Comparison of ENCODE assay signal across 1 cellular context in the genomic region with DNA sequence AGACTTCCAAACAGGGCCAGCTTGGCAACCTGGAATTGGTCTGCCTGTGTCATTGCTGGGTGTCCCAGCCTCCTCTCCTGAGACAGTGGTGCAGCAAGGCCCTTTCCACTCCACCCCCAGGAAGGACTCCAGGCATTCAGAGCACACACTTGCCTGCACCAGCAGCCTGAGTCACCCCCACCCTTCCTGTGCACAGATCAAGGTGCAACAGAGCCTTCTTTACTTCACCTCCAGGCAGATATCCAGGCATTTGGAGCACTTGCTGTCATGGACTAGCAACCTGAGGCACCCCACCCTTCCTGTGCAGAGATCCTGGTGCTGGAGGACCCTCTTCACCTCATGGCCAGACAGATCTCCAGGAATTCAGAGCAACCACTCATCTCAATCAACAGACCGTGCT.
TF ChIP-seq lines count a peak whose summit lies in the region.

No MANE protein-coding gene starts in this region.

TF ChIP-seq in HepG2, 621 proteins besides CTCF, POLR2A, EP300 and RAD21 (continued from another document and continues in another):
- TF ChIP-seq BATF2 (CRISPR knock-in tag; IDR thresholded peaks at IDR 0.05) (no peak), HNF4A (CRISPR knock-in tag; IDR thresholded peaks at IDR 0.05) (peak; percentile 73), RBM39 (IDR thresholded peaks at IDR 0.05; ENCODE audit: low read depth, low read length, poor library complexity, severe bottlenecking) (no peak), ZNF644 (CRISPR knock-in tag; IDR thresholded peaks at IDR 0.05; ENCODE audit: low read depth) (0 out of 2 replicates have a peak, but pooled peaks have one; percentile 39), ZNF660 (CRISPR knock-in tag; IDR thresholded peaks at IDR 0.05; ENCODE audit: borderline replicate concordance, low read depth) (no peak), NCOA2 (CRISPR knock-in tag; IDR thresholded peaks at IDR 0.05) (0 out of 2 replicates have a peak, but pooled peaks have one; percentile 17), MED1 (CRISPR knock-in tag; IDR thresholded peaks at IDR 0.05) (0 out of 2 replicates have a peak, but pooled peaks have one; percentile 23), ZFP36 (IDR thresholded peaks at IDR 0.05; ENCODE audit: borderline replicate concordance, low read depth, low read length, partially characterized antibody) (peak; percentile 34), HOMEZ (CRISPR knock-in tag; IDR thresholded peaks at IDR 0.05; ENCODE audit: low read depth) (0 out of 2 replicates have a peak, but pooled peaks have one; percentile 16), ADNP (CRISPR knock-in tag; IDR thresholded peaks at IDR 0.05) (0 out of 2 replicates have a peak, but pooled peaks have one; percentile 31), ZFP91 (CRISPR knock-in tag; IDR thresholded peaks at IDR 0.05; ENCODE audit: borderline replicate concordance) (peak; percentile 33; the same call in 1 of the 2 replicates), CBX5 (CRISPR knock-in tag; IDR thresholded peaks at IDR 0.05; ENCODE audit: borderline replicate concordance) (no peak; the same call in 1 of the 2 replicates), CEBPG (CRISPR knock-in tag; IDR thresholded peaks at IDR 0.05) (0 out of 2 replicates have a peak, but pooled peaks have one; percentile 28), SATB2 (CRISPR knock-in tag; IDR thresholded peaks at IDR 0.05) (no peak), ZNF614 (CRISPR knock-in tag; IDR thresholded peaks at IDR 0.05; ENCODE audit: borderline replicate concordance) (peak; percentile 48; the same call in 1 of the 2 replicates), ZNF205 (CRISPR knock-in tag; IDR thresholded peaks at IDR 0.05) (0 out of 2 replicates have a peak, but pooled peaks have one; percentile 14), KDM6A (CRISPR knock-in tag; IDR thresholded peaks at IDR 0.05; ENCODE audit: low read depth) (no peak), ARID5B (CRISPR knock-in tag; IDR thresholded peaks at IDR 0.05) (peak; percentile 38), ZNF207 (IDR thresholded peaks at IDR 0.05; ENCODE audit: borderline replicate concordance) (no peak), FOSL2 (CRISPR knock-in tag; IDR thresholded peaks at IDR 0.05) (peak; percentile 63), ZNF709 (CRISPR knock-in tag; IDR thresholded peaks at IDR 0.05) (no peak), ZNF281 (CRISPR knock-in tag; IDR thresholded peaks at IDR 0.05; ENCODE audit: borderline replicate concordance) (peak; percentile 47; the same call in 1 of the 2 replicates), RFX3 (CRISPR knock-in tag; IDR thresholded peaks at IDR 0.05) (no peak), POGZ (CRISPR knock-in tag; IDR thresholded peaks at IDR 0.05) (peak; percentile 22; the same call in 1 of the 2 replicates), ZFP90 (CRISPR knock-in tag; IDR thresholded peaks at IDR 0.05; ENCODE audit: borderline replicate concordance) (no peak), BORCS8-MEF2B (CRISPR knock-in tag; IDR thresholded peaks at IDR 0.05) (no peak), ATF7-NPFF (CRISPR knock-in tag; IDR thresholded peaks at IDR 0.05; ENCODE audit: low read depth) (0 out of 2 replicates have a peak, but pooled peaks have one; percentile 36), HIVEP1 (CRISPR knock-in tag; IDR thresholded peaks at IDR 0.05) (no peak), ZNF747 (CRISPR knock-in tag; IDR thresholded peaks at IDR 0.05; ENCODE audit: borderline replicate concordance) (no peak), ZSCAN12 (CRISPR knock-in tag; IDR thresholded peaks at IDR 0.05) (no peak), ZNF292 (CRISPR knock-in tag; IDR thresholded peaks at IDR 0.05; ENCODE audit: borderline replicate concordance, low read depth) (peak; percentile 49; the same call in 1 of the 2 replicates), NR2C2 (CRISPR knock-in tag; IDR thresholded peaks at IDR 0.05; ENCODE audit: borderline replicate concordance) (no peak)
- TF ChIP-seq, protein P1, sequence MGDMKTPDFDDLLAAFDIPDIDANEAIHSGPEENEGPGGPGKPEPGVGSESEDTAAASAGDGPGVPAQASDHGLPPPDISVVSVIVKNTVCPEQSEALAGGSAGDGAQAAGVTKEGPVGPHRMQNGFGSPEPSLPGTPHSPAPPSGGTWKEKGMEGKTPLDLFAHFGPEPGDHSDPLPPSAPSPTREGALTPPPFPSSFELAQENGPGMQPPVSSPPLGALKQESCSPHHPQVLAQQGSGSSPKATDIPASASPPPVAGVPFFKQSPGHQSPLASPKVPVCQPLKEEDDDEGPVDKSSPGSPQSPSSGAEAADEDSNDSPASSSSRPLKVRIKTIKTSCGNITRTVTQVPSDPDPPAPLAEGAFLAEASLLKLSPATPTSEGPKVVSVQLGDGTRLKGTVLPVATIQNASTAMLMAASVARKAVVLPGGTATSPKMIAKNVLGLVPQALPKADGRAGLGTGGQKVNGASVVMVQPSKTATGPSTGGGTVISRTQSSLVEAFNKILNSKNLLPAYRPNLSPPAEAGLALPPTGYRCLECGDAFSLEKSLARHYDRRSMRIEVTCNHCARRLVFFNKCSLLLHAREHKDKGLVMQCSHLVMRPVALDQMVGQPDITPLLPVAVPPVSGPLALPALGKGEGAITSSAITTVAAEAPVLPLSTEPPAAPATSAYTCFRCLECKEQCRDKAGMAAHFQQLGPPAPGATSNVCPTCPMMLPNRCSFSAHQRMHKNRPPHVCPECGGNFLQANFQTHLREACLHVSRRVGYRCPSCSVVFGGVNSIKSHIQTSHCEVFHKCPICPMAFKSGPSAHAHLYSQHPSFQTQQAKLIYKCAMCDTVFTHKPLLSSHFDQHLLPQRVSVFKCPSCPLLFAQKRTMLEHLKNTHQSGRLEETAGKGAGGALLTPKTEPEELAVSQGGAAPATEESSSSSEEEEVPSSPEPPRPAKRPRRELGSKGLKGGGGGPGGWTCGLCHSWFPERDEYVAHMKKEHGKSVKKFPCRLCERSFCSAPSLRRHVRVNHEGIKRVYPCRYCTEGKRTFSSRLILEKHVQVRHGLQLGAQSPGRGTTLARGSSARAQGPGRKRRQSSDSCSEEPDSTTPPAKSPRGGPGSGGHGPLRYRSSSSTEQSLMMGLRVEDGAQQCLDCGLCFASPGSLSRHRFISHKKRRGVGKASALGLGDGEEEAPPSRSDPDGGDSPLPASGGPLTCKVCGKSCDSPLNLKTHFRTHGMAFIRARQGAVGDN (CRISPR knock-in tag; IDR thresholded peaks at IDR 0.05) = peak; percentile 26
- TF ChIP-seq, protein P2, sequence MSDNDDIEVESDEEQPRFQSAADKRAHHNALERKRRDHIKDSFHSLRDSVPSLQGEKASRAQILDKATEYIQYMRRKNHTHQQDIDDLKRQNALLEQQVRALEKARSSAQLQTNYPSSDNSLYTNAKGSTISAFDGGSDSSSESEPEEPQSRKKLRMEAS (IDR thresholded peaks at IDR 0.05) = no peak
- TF ChIP-seq, protein P3, sequence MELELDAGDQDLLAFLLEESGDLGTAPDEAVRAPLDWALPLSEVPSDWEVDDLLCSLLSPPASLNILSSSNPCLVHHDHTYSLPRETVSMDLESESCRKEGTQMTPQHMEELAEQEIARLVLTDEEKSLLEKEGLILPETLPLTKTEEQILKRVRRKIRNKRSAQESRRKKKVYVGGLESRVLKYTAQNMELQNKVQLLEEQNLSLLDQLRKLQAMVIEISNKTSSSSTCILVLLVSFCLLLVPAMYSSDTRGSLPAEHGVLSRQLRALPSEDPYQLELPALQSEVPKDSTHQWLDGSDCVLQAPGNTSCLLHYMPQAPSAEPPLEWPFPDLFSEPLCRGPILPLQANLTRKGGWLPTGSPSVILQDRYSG (CRISPR knock-in tag; IDR thresholded peaks at IDR 0.05) = no peak
- TF ChIP-seq, protein P4, sequence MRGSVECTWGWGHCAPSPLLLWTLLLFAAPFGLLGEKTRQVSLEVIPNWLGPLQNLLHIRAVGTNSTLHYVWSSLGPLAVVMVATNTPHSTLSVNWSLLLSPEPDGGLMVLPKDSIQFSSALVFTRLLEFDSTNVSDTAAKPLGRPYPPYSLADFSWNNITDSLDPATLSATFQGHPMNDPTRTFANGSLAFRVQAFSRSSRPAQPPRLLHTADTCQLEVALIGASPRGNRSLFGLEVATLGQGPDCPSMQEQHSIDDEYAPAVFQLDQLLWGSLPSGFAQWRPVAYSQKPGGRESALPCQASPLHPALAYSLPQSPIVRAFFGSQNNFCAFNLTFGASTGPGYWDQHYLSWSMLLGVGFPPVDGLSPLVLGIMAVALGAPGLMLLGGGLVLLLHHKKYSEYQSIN (CRISPR knock-in tag; IDR thresholded peaks at IDR 0.05; ENCODE audit: borderline replicate concordance) = no peak
- TF ChIP-seq, protein P5, sequence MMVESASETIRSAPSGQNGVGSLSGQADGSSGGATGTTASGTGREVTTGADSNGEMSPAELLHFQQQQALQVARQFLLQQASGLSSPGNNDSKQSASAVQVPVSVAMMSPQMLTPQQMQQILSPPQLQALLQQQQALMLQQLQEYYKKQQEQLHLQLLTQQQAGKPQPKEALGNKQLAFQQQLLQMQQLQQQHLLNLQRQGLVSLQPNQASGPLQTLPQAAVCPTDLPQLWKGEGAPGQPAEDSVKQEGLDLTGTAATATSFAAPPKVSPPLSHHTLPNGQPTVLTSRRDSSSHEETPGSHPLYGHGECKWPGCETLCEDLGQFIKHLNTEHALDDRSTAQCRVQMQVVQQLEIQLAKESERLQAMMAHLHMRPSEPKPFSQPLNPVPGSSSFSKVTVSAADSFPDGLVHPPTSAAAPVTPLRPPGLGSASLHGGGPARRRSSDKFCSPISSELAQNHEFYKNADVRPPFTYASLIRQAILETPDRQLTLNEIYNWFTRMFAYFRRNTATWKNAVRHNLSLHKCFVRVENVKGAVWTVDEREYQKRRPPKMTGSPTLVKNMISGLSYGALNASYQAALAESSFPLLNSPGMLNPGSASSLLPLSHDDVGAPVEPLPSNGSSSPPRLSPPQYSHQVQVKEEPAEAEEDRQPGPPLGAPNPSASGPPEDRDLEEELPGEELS (CRISPR knock-in tag; IDR thresholded peaks at IDR 0.05) = peak; percentile 48; the same call in 1 of the 2 replicates
